Comparison of ENCODE assay signal across 8 cellular contexts in genomic region chr16:23640959-23641765, GRCh38.
DNase-seq lines count a peak whose midpoint lies in the region; ATAC-seq and TF ChIP-seq lines count a peak whose summit lies in the region.

TSS of gene DCTN5 (plus strand) at chr16:23641466. CDS start at chr16:23641543, 77 bp downstream.
TSS of gene PALB2 (minus strand) at chr16:23641310. CDS start at chr16:23641157, 153 bp downstream.

- H3K4me1 ChIP-seq in OCI-LY3 (ENCODE audit: low read length) = peaks cover 16% of the 10 kb centered on the region

- H3K79me2 ChIP-seq in OCI-LY3 (ENCODE audit: low read length) = peaks cover 39% of the 10 kb centered on the region

- no peaks in the 10 kb centered on the region for H3K9me3 ChIP-seq in OCI-LY3 (ENCODE audit: insufficient read depth, low read length)

- peaks cover 16% of the 10 kb centered on the region for H3K36me3 ChIP-seq in OCI-LY3 (replicated peaks; ENCODE audit: low read depth, low read length)

- ATAC-seq in GM21515 (IDR thresholded peaks at IDR 0.05; ENCODE audit: unreplicated experiment) = peak; percentile 94

- no peaks in the 10 kb centered on the region for H3K27me3 ChIP-seq in OCI-LY3 (ENCODE audit: low read depth, low read length)

- peak within 1 kb of the TSS; percentile 93 for H3K9ac ChIP-seq in OCI-LY3 (ENCODE audit: low read length)

- H3K4me3 ChIP-seq in OCI-LY3 (ENCODE audit: low read length) = peak within 1 kb of the TSS; percentile 91

- H3K27ac ChIP-seq in OCI-LY3 (ENCODE audit: low read length) = peak within 1 kb of the TSS; percentile 66

- H3K4me2 ChIP-seq in OCI-LY3 (ENCODE audit: low read length) = peak within 1 kb of the TSS; percentile 96

- DNase-seq in D341Med (ENCODE audit: low spot score) (peak; percentile 96), HuH-7 (ENCODE audit: low spot score) (peak; percentile 91), activated T-cell treated with anti-CD3 and anti-CD28 coated beads for 1 hour (ENCODE audit: low read depth) (peak; percentile 73), epidermal melanocyte (ENCODE audit: insufficient read length, low spot score) (peak; percentile 85), middle frontal gyrus (ENCODE audit: extremely low spot score, low spot score) (peak; percentile 92)
- peak; percentile 80 to 86 for DNase-seq in stimulated activated CD8-positive, alpha-beta memory T cell treated with anti-CD3 and anti-CD28 coated beads, Interleukin-2, amount 100 ng/mL, for 48 hours (ENCODE audit: low read depth in 2 of 2)

- 0 out of 2 replicates have a peak, but pooled peaks cover 4% of the 10 kb centered on the region for H4K20me1 ChIP-seq in OCI-LY3 (ENCODE audit: insufficient read depth, low read length)

- TF ChIP-seq CTCF in OCI-LY3 (IDR thresholded peaks at IDR 0.05; ENCODE audit: low read depth, low read length) = no peak

- H2AFZ ChIP-seq in OCI-LY3 (ENCODE audit: low read depth, low read length) = peak within 1 kb of the TSS; percentile 81

Comparison
In these comparisons a context has a peak if more than half of its experiments do, and no peak if none do; other contexts are left out.
1. Peak in every context shown above with its lines: DNase-seq, ATAC-seq, H3K4me3 ChIP-seq and H3K27ac ChIP-seq.